Comparison of ENCODE assay signal across 32 cellular contexts in genomic region chr6:124064317-124065113, GRCh38.
"Had no signal": no experiment of that assay in that cellular context is flagged by ENCODE, and none has a peak within 500 bp of the region (broad histone marks: within the 10 kb centered on the region; RNA-seq: fewer than 3 reads in every experiment).

No MANE protein-coding gene starts in this region.

- H3K36me3 ChIP-seq: esophagus muscularis mucosa, heart left ventricle, neural progenitor cell, right atrium auricular region, tibial artery, upper lobe of right lung had no signal

- H3K4me2 ChIP-seq: neural progenitor cell, smooth muscle cell had no signal

- H3K9ac ChIP-seq: neural progenitor cell, parathyroid adenoma had no signal

- H3K4me1 ChIP-seq: esophagus muscularis mucosa, foreskin keratinocyte, heart left ventricle, neural progenitor cell, parathyroid adenoma, right atrium auricular region, tibial artery, upper lobe of right lung had no signal

- H2AFZ ChIP-seq: neural progenitor cell, parathyroid adenoma had no signal

- FAIRE-seq: bronchial epithelial cell, kidney had no signal

- H3K79me2 ChIP-seq: parathyroid adenoma had no signal

- DNase-seq: activated CD4-positive, alpha-beta T cell treated with anti-CD3 and anti-CD28 coated beads, Interleukin-2, amount 10 ng/mL, durations not matched to agents 7 days and 5 days; activated CD4-positive, CD25-positive, alpha-beta regulatory T cell treated with anti-CD3 and anti-CD28 coated beads, Interleukin-2, amount 50 U/mL, for 72 hours; activated CD8-positive, alpha-beta memory T cell treated with anti-CD3 and anti-CD28 coated beads, Interleukin-2, amount 10 ng/mL, durations not matched to agents 7 days and 5 days; activated CD8-positive, alpha-beta T cell treated with anti-CD3 and anti-CD28 coated beads for 36 hours; activated naive CD4-positive, alpha-beta T cell; activated T-cell treated with anti-CD3 and anti-CD28 coated beads, Interleukin-2, amount 50 U/mL, for 48 hours; anterior cingulate cortex; endodermal cell; foreskin keratinocyte; heart left ventricle; hypothalamus; immature natural killer cell; kidney; midbrain; natural killer cell; occipital lobe; psoas muscle; stimulated activated CD4-positive, alpha-beta T cell treated with anti-CD3 and anti-CD28 coated beads, Interleukin-1b, Interleukin-23, amount 100 ng/mL, for 48 hours; stimulated activated CD4-positive, alpha-beta T cell treated with anti-CD3 and anti-CD28 coated beads, Interleukin-4, amount 100 ng/mL, for 4 hours; stimulated activated CD8-positive, alpha-beta memory T cell treated with anti-CD3 and anti-CD28 coated beads, Interleukin-4, amount 100 ng/mL, for 48 hours; stimulated activated naive CD8-positive, alpha-beta T cell treated with anti-CD3 and anti-CD28 coated beads, Interleukin-15, amount 100 ng/mL, for 72 hours; T1000; tibial artery; upper lobe of right lung had no signal

- H3K27me3 ChIP-seq: esophagus muscularis mucosa, foreskin keratinocyte, heart left ventricle, right atrium auricular region, tibial artery, upper lobe of right lung had no signal

- ATAC-seq: activated CD8-positive, alpha-beta memory T cell treated with anti-CD3 and anti-CD28 coated beads, Interleukin-2, amount 10 ng/mL, durations not matched to agents 7 days and 5 days; activated CD8-positive, alpha-beta T cell treated with anti-CD3 and anti-CD28 coated beads for 36 hours; activated naive CD4-positive, alpha-beta T cell treated with anti-CD3 and anti-CD28 coated beads, Interleukin-2, amount 50 U/mL, for 72 hours; foreskin keratinocyte; heart left ventricle; natural killer cell; psoas muscle; stimulated activated memory B cell treated with anti-CD40 and anti-IgM and Interleukin-4, amounts not matched to agents 10 μg/mL and 1 μg/mL and 100 μg/mL, for 72 hours; stimulated activated naive CD8-positive, alpha-beta T cell treated with anti-CD3 and anti-CD28 coated beads, Interleukin-15, amount 100 ng/mL, for 72 hours; upper lobe of right lung had no signal

- H3K4me3 ChIP-seq: esophagus muscularis mucosa, heart left ventricle, neural progenitor cell, psoas muscle, right atrium auricular region, smooth muscle cell, tibial artery, upper lobe of right lung had no signal

- H3K27ac ChIP-seq: esophagus muscularis mucosa, foreskin keratinocyte, heart left ventricle, neural progenitor cell, parathyroid adenoma, psoas muscle, right atrium auricular region, tibial artery, upper lobe of right lung had no signal

- H3K9me3 ChIP-seq: esophagus muscularis mucosa, heart left ventricle, psoas muscle, right atrium auricular region, tibial artery, upper lobe of right lung had no signal
